In genomic region chr15:92023971-92024370, GRCh38 we compare ENCODE assay signal across 21 cellular contexts.
DNase-seq lines count a peak whose midpoint lies in the region; TF ChIP-seq lines count a peak whose summit lies in the region.
"Had no signal": no experiment of that assay in that cellular context is flagged by ENCODE, and none has a peak within 500 bp of the region (broad histone marks: within the 10 kb centered on the region; RNA-seq: fewer than 3 reads in every experiment).

No MANE protein-coding gene starts in this region.

- H3K36me3 ChIP-seq in adipocyte (ENCODE audit: control insufficient read depth, insufficient read depth, low read length, severe bottlenecking) = no peaks in the 10 kb centered on the region
- no peaks in the 10 kb centered on the region for H3K36me3 ChIP-seq in spleen
- no peaks in the 10 kb centered on the region for H3K36me3 ChIP-seq in ovary

- no peaks in the 10 kb centered on the region for H3K9me3 ChIP-seq in adipocyte (ENCODE audit: control insufficient read depth, low read length)
- H3K9me3 ChIP-seq in spleen = no peaks in the 10 kb centered on the region
- no peaks in the 10 kb centered on the region for H3K9me3 ChIP-seq in ovary
- H3K9me3 ChIP-seq: A549, Caco-2 had no signal

- 67 to 81% (median 70%) methylated on average over 1 of the region's 1 CpG for WGBS in spleen, 5 donors
- WGBS in ovary, 3 donors = 90 to 95% (median 91%) methylated on average over 1 of the region's 1 CpG

- H3K27ac ChIP-seq in spleen = peak overlapping the region in 6 of 8 donors; percentile 8 to 66 (median 40)
- H3K27ac ChIP-seq in ovary = no peak overlapping the region
- H3K27ac ChIP-seq: A549, C4-2B, GM23248 had no signal

- TF ChIP-seq EP300 in ovary (IDR thresholded peaks at IDR 0.05) = no peak

- intact Hi-C loops in spleen (cut with DNase I; ENCODE audit: low total_unique reads) (no loop called here), ovary (cut with DNase I) (no loop called here)

- H3K9ac ChIP-seq in adipocyte (ENCODE audit: low read length) = no peak overlapping the region
- H3K9ac ChIP-seq: GM23248 had no signal

- H3K4me3 ChIP-seq in adipocyte (ENCODE audit: low read length) (no peak overlapping the region), fibroblast of pulmonary artery (replicated peaks; ENCODE audit: low read depth, low read length) (no peak overlapping the region), spleen (no peak overlapping the region), ovary (no peak overlapping the region)
- H3K4me3 ChIP-seq: A549, GM12878, GM23248 had no signal

- TF ChIP-seq POLR2A in spleen (IDR thresholded peaks at IDR 0.05) (no peak), ovary (IDR thresholded peaks at IDR 0.05) (no peak)

- H3K4me1 ChIP-seq in adipocyte (ENCODE audit: control insufficient read depth, insufficient read depth, low read length) (peaks cover 46% of the 10 kb centered on the region), spleen (peaks cover 0 to 59% (median 25%) of the 10 kb centered on the region in 6 donors), ovary (ENCODE audit: insufficient read depth) (peaks cover 10% of the 10 kb centered on the region)
- H3K4me1 ChIP-seq: A549, Caco-2 had no signal

- no peak for TF ChIP-seq CTCF in fibroblast of pulmonary artery (IDR thresholded peaks at IDR 0.05; ENCODE audit: low read length, missing control alignments)
- no peak for TF ChIP-seq CTCF in spleen (IDR thresholded peaks at IDR 0.05 in 8 of 11, conservative IDR thresholded peaks at IDR 0.05 in 3 of 11)
- no peak for TF ChIP-seq CTCF in ovary (IDR thresholded peaks at IDR 0.05)

- H3K27me3 ChIP-seq in adipocyte (replicated peaks; ENCODE audit: control insufficient read depth, insufficient read depth, low read length) = no peaks in the 10 kb centered on the region
- no peaks in the 10 kb centered on the region for H3K27me3 ChIP-seq in spleen (replicated peaks in 1 of 7)
- no peaks in the 10 kb centered on the region for H3K27me3 ChIP-seq in ovary

- DNase-seq in adipocyte (ENCODE audit: low read depth) = peak; percentile 71
- DNase-seq in fibroblast of gingiva (ENCODE audit: low read depth) = peak; percentile 55
- DNase-seq in fibroblast of pulmonary artery (ENCODE audit: low read depth) = peak; percentile 29
- DNase-seq in spleen = no peak
- no peak for DNase-seq in NCI-H1105 treated with DMSO at 0.1 percent for 48 hours (lab: John Stamatoyannopoulos, UW)
- no peak for DNase-seq in ovary
- DNase-seq in DMS153 (lab: John Stamatoyannopoulos, UW) = no peak
- no peak for DNase-seq in C1 segment of cervical spinal cord (lab: John Stamatoyannopoulos, UW)
- DNase-seq: 8988T; ACHN; Caco-2; CD4-positive, CD25-positive, alpha-beta regulatory T cell; CD8-positive, alpha-beta T cell; DMS79; EL; GDM1; GM23248; H9 had no signal

Comparison
In these comparisons a context has a peak if more than half of its experiments do, and no peak if none do; other contexts are left out.
1. DNase-seq: peak in adipocyte (single experiment), fibroblast of gingiva (single experiment) and fibroblast of pulmonary artery (single experiment); none in spleen (single experiment), NCI-H1105 treated with DMSO at 0.1 percent for 48 hours (single experiment), ovary (0 of 5), DMS153 (single experiment) and C1 segment of cervical spinal cord (0 of 14).
2. H3K27ac ChIP-seq: peak in spleen (6 of 8); none in ovary (0 of 2).